ENCODE assay signal across 21 cellular contexts in genomic region chr4:51858605-51859211, GRCh38. TPM values are rescaled to one million over a fixed set of nuclear protein-coding genes. Genes with fewer than 3 reads are reported as not detected.
DNase-seq lines count a peak whose midpoint lies in the region; ATAC-seq and TF ChIP-seq lines count a peak whose summit lies in the region.
"Had no signal": no experiment of that assay in that cellular context is flagged by ENCODE, and none has a peak within 500 bp of the region (broad histone marks: within the 10 kb centered on the region; RNA-seq: fewer than 3 reads in every experiment).

No MANE protein-coding gene starts in this region.

- no peak overlapping the region for H2AFZ ChIP-seq in SK-N-SH (ENCODE audit: low read depth)
- no peak overlapping the region for H2AFZ ChIP-seq in mesenchymal stem cell (ENCODE audit: low read depth, low read length)

- H2AK5ac ChIP-seq in mesenchymal stem cell (ENCODE audit: low read length, severe bottlenecking), result no peak overlapping the region

- H4K91ac ChIP-seq in mesenchymal stem cell (ENCODE audit: low read length), result no peak overlapping the region

- peaks cover 8 to 29% of the 10 kb centered on the region in 2 experiments for H3K36me3 ChIP-seq in SK-N-SH (replicated peaks in 1 of 2; ENCODE audit: control insufficient read depth in 1 of 2, insufficient read depth in 2 of 2, low read length in 1 of 2)
- H3K36me3 ChIP-seq in mesenchymal stem cell (ENCODE audit: control insufficient read depth in 1 of 2, insufficient read depth in 2 of 2, low read depth in 1 of 2, low read length in 2 of 2), result peaks cover 0 to 19% of the 10 kb centered on the region in 2 experiments
- no peaks in the 10 kb centered on the region for H3K36me3 ChIP-seq in effector memory CD4-positive, alpha-beta T cell (ENCODE audit: control insufficient read depth, insufficient read depth, low read length)

- H3K9me3 Mint-ChIP-seq in brain, result no peaks in the 10 kb centered on the region
- H3K9me3 Mint-ChIP-seq: activated T-helper 1 cell treated with anti-CD3 and anti-CD28 coated beads, Interleukin-12 subunit alpha, Interleukin-12 subunit beta, Interleukin-2, Interleukin-4 antibody, amounts not matched to agents 30 ng/mL and 10 ng/mL and 1 ng/mL, durations not matched to agents 14 hours and 24 hours and 36 hours; T-helper 2 cell treated with Interferon-gamma antibody and Interleukin-4, amounts not matched to agents 5 μg/mL and 100 μg/mL, for 36 hours had no signal

- no peak for TF ChIP-seq RAD21 in SK-N-SH (IDR thresholded peaks at IDR 0.05; ENCODE audit: low read length)

- CTCF ChIA-PET in SK-N-SH (lab: Yijun Ruan, JAX), result interaction anchor here (1.2 to 1.5 kb wide), 2 partner anchors 9 kb away, joined by 3 to 4 read pairs; no protein-coding TSS in a partner anchor

- H3K9ac ChIP-seq in SK-N-SH (no peak overlapping the region), mesenchymal stem cell (ENCODE audit: low read length) (peak overlapping the region; percentile 3)

- H3K4me2 ChIP-seq in SK-N-SH, result no peak overlapping the region
- no peak overlapping the region for H3K4me2 ChIP-seq in mesenchymal stem cell (ENCODE audit: low read length, poor library complexity, severe bottlenecking)

- H3K36me3 Mint-ChIP-seq in brain, result peaks cover 23% of the 10 kb centered on the region

- H3K79me2 ChIP-seq in SK-N-SH (ENCODE audit: insufficient read depth), result peaks cover 94% of the 10 kb centered on the region

- H4K8ac ChIP-seq in mesenchymal stem cell (ENCODE audit: low read length), result no peak overlapping the region

- no peak overlapping the region for H3K14ac ChIP-seq in mesenchymal stem cell (ENCODE audit: low read length in 2 of 2)

- ATAC-seq in SK-N-SH treated with all-trans-retinoic acid at 6 μM for 48 hours, result peak; percentile 66
- no peak for ATAC-seq in HG02973 (IDR thresholded peaks at IDR 0.05; ENCODE audit: unreplicated experiment)
- ATAC-seq: HCT116 had no signal

- 66% methylated on average over 3 of the region's 3 CpGs for WGBS in SK-N-SH (ENCODE audit: low lambda C conversion rate)
- WGBS in mesenchymal stem cell, result 90% methylated on average over 2 of the region's 3 CpGs

- peaks cover 79% of the 10 kb centered on the region for H3K4me1 Mint-ChIP-seq in brain

- peaks cover 0 to under 1% of the 10 kb centered on the region in 2 experiments; a peak in 2 of 4 replicates for H3K4me1 ChIP-seq in SK-N-SH (ENCODE audit: control insufficient read depth in 1 of 2, insufficient read depth in 2 of 2, low read depth in 1 of 2, low read length in 1 of 2)
- peaks cover under 1% of the 10 kb centered on the region for H3K4me1 ChIP-seq in mesenchymal stem cell (ENCODE audit: control insufficient read depth, insufficient read depth, low read depth, low read length)
- no peaks in the 10 kb centered on the region for H3K4me1 ChIP-seq in effector memory CD4-positive, alpha-beta T cell (ENCODE audit: control insufficient read depth, insufficient read depth, low read length, poor library complexity, severe bottlenecking)
- H3K4me1 ChIP-seq: SJCRH30 had no signal

- H2BK5ac ChIP-seq in mesenchymal stem cell (ENCODE audit: low read depth, low read length, poor library complexity, severe bottlenecking), result no peak overlapping the region

- H3K9me3 ChIP-seq in SK-N-SH (no peaks in the 10 kb centered on the region), mesenchymal stem cell (ENCODE audit: control insufficient read depth, low read length) (no peaks in the 10 kb centered on the region)
- H3K9me3 ChIP-seq in effector memory CD4-positive, alpha-beta T cell (ENCODE audit: control insufficient read depth, low read length), result no peaks in the 10 kb centered on the region
- H3K9me3 ChIP-seq: esophagus squamous epithelium, SJCRH30 had no signal

- H3K27ac ChIP-seq in SK-N-SH (ENCODE audit: low read depth in 2 of 2, low read length in 1 of 2) (no peak overlapping the region; a peak in 1 of 4 replicates), mesenchymal stem cell (ENCODE audit: low read length, poor library complexity, severe bottlenecking) (no peak overlapping the region)
- no peak overlapping the region for H3K27ac ChIP-seq in effector memory CD4-positive, alpha-beta T cell (ENCODE audit: insufficient read depth, low read length, poor library complexity, severe bottlenecking)
- H3K27ac ChIP-seq: cardiac muscle cell, esophagus squamous epithelium, SJCRH30 had no signal

- no peak for TF ChIP-seq CTCF in SK-N-SH (IDR thresholded peaks at IDR 0.05)
- no peak for TF ChIP-seq CTCF in brain (conservative IDR thresholded peaks at IDR 0.05)

- H2BK120ac ChIP-seq in mesenchymal stem cell (ENCODE audit: low read depth, low read length), result no peak overlapping the region

- H3K79me1 ChIP-seq in mesenchymal stem cell (replicated peaks; ENCODE audit: low read length, poor library complexity, severe bottlenecking), result peaks cover 29% of the 10 kb centered on the region

- H2BK12ac ChIP-seq in mesenchymal stem cell (ENCODE audit: low read length in 2 of 2), result no peak overlapping the region

- H3K9me2 ChIP-seq in SK-N-SH, result no peaks in the 10 kb centered on the region

- no peak overlapping the region for H3K23ac ChIP-seq in mesenchymal stem cell (ENCODE audit: low read length in 2 of 2)

- H2BK15ac ChIP-seq in mesenchymal stem cell (ENCODE audit: low read depth, poor library complexity, severe bottlenecking), result no peak overlapping the region

- no peaks in the 10 kb centered on the region for H3K27me3 ChIP-seq in SK-N-SH (ENCODE audit: insufficient read depth)
- no peaks in the 10 kb centered on the region for H3K27me3 ChIP-seq in mesenchymal stem cell (ENCODE audit: control insufficient read depth in 1 of 2, insufficient read depth in 1 of 2, low read length in 2 of 2)
- H3K27me3 ChIP-seq in effector memory CD4-positive, alpha-beta T cell (replicated peaks; ENCODE audit: control insufficient read depth, insufficient read depth, low read length, poor library complexity, severe bottlenecking), result no peaks in the 10 kb centered on the region
- H3K27me3 ChIP-seq: cardiac muscle cell, esophagus squamous epithelium, SJCRH30 had no signal

- H3K4me3 ChIP-seq in SK-N-SH (ENCODE audit: low read depth in 2 of 2, low read length in 1 of 2) (no peak overlapping the region), mesenchymal stem cell (ENCODE audit: insufficient read depth in 1 of 2, low read depth in 1 of 2, low read length in 2 of 2) (no peak overlapping the region)
- no peak overlapping the region for H3K4me3 ChIP-seq in effector memory CD4-positive, alpha-beta T cell (ENCODE audit: insufficient read depth, low read depth, low read length, poor library complexity, severe bottlenecking)
- H3K4me3 ChIP-seq: cardiac muscle cell, esophagus squamous epithelium, SJCRH30 had no signal

- POLR2A ChIA-PET in SK-N-SH (lab: Yijun Ruan, JAX), result no interaction called here

- H3K18ac ChIP-seq in mesenchymal stem cell (ENCODE audit: low read depth in 1 of 2, low read length in 2 of 2), result no peak overlapping the region

- DNase-seq in SK-N-SH, result no peak
- DNase-seq in mesenchymal stem cell, result no peak
- DNase-seq in retina, result no peak
- DNase-seq in NCI-H2196 treated with DMSO at 0.1 percent for 48 hours (lab: John Stamatoyannopoulos, UW; ENCODE audit: unreplicated experiment), result no peak
- no peak for DNase-seq in effector memory CD4-positive, alpha-beta T cell
- DNase-seq: 8988T; activated CD4-positive, CD25-positive, alpha-beta regulatory T cell; DMS79; esophagus squamous epithelium; midbrain; NCI-H187; NCI-H524; nucleus accumbens; SJCRH30 had no signal

- H3K4ac ChIP-seq in mesenchymal stem cell (ENCODE audit: low read depth in 1 of 2, low read length in 2 of 2), result no peak overlapping the region

- TF ChIP-seq EP300 in SK-N-SH (IDR thresholded peaks at IDR 0.05; ENCODE audit: borderline replicate concordance in 1 of 2, low read depth in 1 of 2, low read length in 1 of 2), result no peak

- H3K27me3 Mint-ChIP-seq in brain, result no peaks in the 10 kb centered on the region

- H3F3A ChIP-seq in SK-N-SH (replicated peaks; ENCODE audit: insufficient read depth), result no peaks in the 10 kb centered on the region

- H4K20me1 ChIP-seq in SK-N-SH (ENCODE audit: insufficient read depth), result peaks cover 81% of the 10 kb centered on the region

- peak overlapping the region in 3 of 5 experiments; percentile 20 to 47 (median 46) for H3K27ac Mint-ChIP-seq in brain
- H3K27ac Mint-ChIP-seq: activated T-helper 1 cell treated with anti-CD3 and anti-CD28 coated beads, Interleukin-12 subunit alpha, Interleukin-12 subunit beta, Interleukin-2, Interleukin-4 antibody, amounts not matched to agents 30 ng/mL and 10 ng/mL and 1 ng/mL, durations not matched to agents 14 hours and 24 hours and 36 hours; T-helper 2 cell treated with Interferon-gamma antibody and Interleukin-4, amounts not matched to agents 5 μg/mL and 100 μg/mL, for 36 hours had no signal

- H3K4me3 Mint-ChIP-seq in brain, result no peak overlapping the region
- H3K4me3 Mint-ChIP-seq: activated T-helper 1 cell treated with anti-CD3 and anti-CD28 coated beads, Interleukin-12 subunit alpha, Interleukin-12 subunit beta, Interleukin-2, Interleukin-4 antibody, amounts not matched to agents 30 ng/mL and 10 ng/mL and 1 ng/mL, durations not matched to agents 14 hours and 24 hours and 36 hours; T-helper 2 cell treated with Interferon-gamma antibody and Interleukin-4, amounts not matched to agents 5 μg/mL and 100 μg/mL, for 36 hours had no signal

TF ChIP-seq in SK-N-SH treated with all-trans-retinoic acid at 6 μM for 48 hours, 23 proteins besides CTCF, POLR2A, EP300 and RAD21 (continues in another document):
- no peak for TF ChIP-seq ZFP3 (CRISPR knock-in tag; IDR thresholded peaks at IDR 0.05)

TF ChIP-seq in SK-N-SH, 30 proteins besides CTCF, POLR2A, EP300 and RAD21:
- TF ChIP-seq RFX5 (IDR thresholded peaks at IDR 0.05; ENCODE audit: low read length) (no peak), SMC3 (IDR thresholded peaks at IDR 0.05; ENCODE audit: low read depth, low read length) (no peak), IRF3 (IDR thresholded peaks at IDR 0.05; ENCODE audit: low read depth, low read length) (no peak), EZH2phosphoT487 (IDR thresholded peaks at IDR 0.05; ENCODE audit: borderline replicate concordance, low read depth) (no peak), GATA2 (CRISPR knock-in tag; IDR thresholded peaks at IDR 0.05) (no peak), NRF1 (IDR thresholded peaks at IDR 0.05; ENCODE audit: low read depth, low read length) (no peak)

RNA-seq across cellular contexts. Expression of gene DCUN1D4, which starts 15.8 kb away (rescaled TPM):
- 42.9 and 52.8 TPM in 2 replicates for polyA plus RNA-seq in SK-N-SH (2012; rRNA removed)
- polyA plus RNA-seq in SK-N-SH (2012; cell fraction: cytosol; rRNA removed), result 29.1 and 30.1 TPM in 2 replicates
- 237 and 252 TPM in 2 replicates for polyA plus RNA-seq in SK-N-SH (2012; cell fraction: nucleus; rRNA removed)
- 5.7 TPM for polyA plus RNA-seq in brain (ENCODE audit: insufficient read depth, low read depth, low replicate concordance)
- 20.4 TPM for polyA plus RNA-seq in mesenchymal stem cell (2013, experiment 1 of 2)
- 21.4 TPM for polyA plus RNA-seq in mesenchymal stem cell (2013, experiment 2 of 2)
